Comparison of ENCODE assay signal across 20 cellular contexts in genomic region chr12:78271546-78271945, GRCh38.
"Had no signal": no experiment of that assay in that cellular context is flagged by ENCODE, and none has a peak within 500 bp of the region (broad histone marks: within the 10 kb centered on the region; RNA-seq: fewer than 3 reads in every experiment).

No MANE protein-coding gene starts in this region.

- ATAC-seq: activated T-cell treated with anti-CD3 and anti-CD28 coated beads, Interleukin-2, amount 50 U/mL, for 4 hours; left lobe of liver; right lobe of liver; stimulated activated effector memory CD8-positive, alpha-beta T cell treated with anti-CD3 and anti-CD28 coated beads, Interleukin-12 subunit alpha, Interleukin-12 subunit beta, amount 100 ng/mL, for 72 hours; upper lobe of right lung had no signal

- H3K27me3 ChIP-seq: ascending aorta, cardiac muscle cell, colonic mucosa, right lobe of liver, upper lobe of right lung had no signal

- H3K9me3 ChIP-seq: ascending aorta, colonic mucosa, right lobe of liver, upper lobe of right lung had no signal

- H3K4me3 ChIP-seq: ascending aorta, cardiac muscle cell, colonic mucosa, lung, right lobe of liver, upper lobe of right lung had no signal

- H3K36me3 ChIP-seq: ascending aorta, cardiac muscle cell, colonic mucosa, right lobe of liver, upper lobe of right lung had no signal

- DNase-seq: activated CD4-positive, alpha-beta T cell treated with anti-CD3 and anti-CD28 coated beads, Interleukin-2, amount 50 U/mL, for 1 hour; activated CD4-positive, CD25-positive, alpha-beta regulatory T cell treated with anti-CD3 and anti-CD28 coated beads, Interleukin-2, amount 50 U/mL, for 72 hours; activated CD8-positive, alpha-beta memory T cell treated with anti-CD3 and anti-CD28 coated beads, Interleukin-2, amount 50 U/mL, for 4 hours; activated naive CD4-positive, alpha-beta T cell treated with anti-CD3 and anti-CD28 coated beads for 36 hours; activated T-cell treated with anti-CD3 and anti-CD28 coated beads, Interleukin-2, amount 50 U/mL, for 4 hours; colonic mucosa; hypothalamus; kidney; midbrain; right lobe of liver; stimulated activated CD4-positive, alpha-beta T cell treated with anti-CD3 and anti-CD28 coated beads, Interleukin-4, amount 100 ng/mL, for 24 hours; T-helper 2 cell; upper lobe of right lung had no signal

- H3K27ac ChIP-seq: ascending aorta, cardiac muscle cell, colonic mucosa, parathyroid adenoma, right lobe of liver, upper lobe of right lung, VCaP had no signal

- H3K4me1 ChIP-seq: ascending aorta, colonic mucosa, parathyroid adenoma, right lobe of liver, upper lobe of right lung had no signal
